ENCODE assay signal across 1 cellular context in genomic region chr1:211258756-211259595, GRCh38.
TF ChIP-seq lines count a peak whose summit lies in the region.

TSS of gene RCOR3 (plus strand) at chr1:211259366. CDS start at chr1:211259561, 195 bp downstream.

TF ChIP-seq in HepG2, 621 proteins besides CTCF, POLR2A, EP300 and RAD21 (continued from another document and continues in another):
- TF ChIP-seq ZBTB34 (CRISPR knock-in tag; IDR thresholded peaks at IDR 0.05) (peak; percentile 66; the same call in 1 of the 2 replicates), ZNF33B (CRISPR knock-in tag; IDR thresholded peaks at IDR 0.05) (peak; percentile 85), ZBTB14 (CRISPR knock-in tag; IDR thresholded peaks at IDR 0.05) (no peak), NFE2L2 (IDR thresholded peaks at IDR 0.05; ENCODE audit: low read length) (no peak), ZNF30 (CRISPR knock-in tag; IDR thresholded peaks at IDR 0.05) (peak; percentile 76; the same call in 1 of the 2 replicates), MTA3 (CRISPR knock-in tag; IDR thresholded peaks at IDR 0.05) (no peak), SNAI1 (CRISPR knock-in tag; IDR thresholded peaks at IDR 0.05; ENCODE audit: borderline replicate concordance) (peak; percentile 67; the same call in 1 of the 2 replicates), ATF7-NPFF (CRISPR knock-in tag; IDR thresholded peaks at IDR 0.05; ENCODE audit: low read depth) (peak; percentile 70; the same call in 1 of the 2 replicates), IRX3 (CRISPR knock-in tag; IDR thresholded peaks at IDR 0.05; ENCODE audit: borderline replicate concordance, low read depth) (no peak), ZBTB42 (CRISPR knock-in tag; IDR thresholded peaks at IDR 0.05) (no peak), ZNF576 (CRISPR knock-in tag; IDR thresholded peaks at IDR 0.05) (no peak), TP53 (CRISPR knock-in tag; conservative IDR thresholded peaks at IDR 0.05) (no peak), PAWR (CRISPR knock-in tag; IDR thresholded peaks at IDR 0.05; ENCODE audit: borderline replicate concordance) (0 out of 2 replicates have a peak, but pooled peaks have one; percentile 48), RFXANK (CRISPR knock-in tag; IDR thresholded peaks at IDR 0.05) (peak; percentile 26; the same call in 1 of the 2 replicates), ZBTB2 (CRISPR knock-in tag; IDR thresholded peaks at IDR 0.05; ENCODE audit: low read depth) (peak; percentile 100), TBL1XR1 (IDR thresholded peaks at IDR 0.05; ENCODE audit: borderline replicate concordance, low read length, partially characterized antibody) (no peak), ZFX (CRISPR knock-in tag; IDR thresholded peaks at IDR 0.05; ENCODE audit: low read depth) (peak; percentile 96), MTF2 (CRISPR knock-in tag; IDR thresholded peaks at IDR 0.05; ENCODE audit: borderline replicate concordance) (peak; percentile 84; the same call in 1 of the 2 replicates), ZNF703 (CRISPR knock-in tag; IDR thresholded peaks at IDR 0.05; ENCODE audit: borderline replicate concordance) (no peak), ZBTB25 (CRISPR knock-in tag; IDR thresholded peaks at IDR 0.05) (peak; percentile 100), PAXIP1 (CRISPR knock-in tag; conservative IDR thresholded peaks at IDR 0.05) (peak; percentile 63), ZNF772 (CRISPR knock-in tag; IDR thresholded peaks at IDR 0.05) (peak; percentile 90), MED1 (CRISPR knock-in tag; IDR thresholded peaks at IDR 0.05) (peak; percentile 82), MAF1 (CRISPR knock-in tag; IDR thresholded peaks at IDR 0.05; ENCODE audit: borderline replicate concordance) (no peak; the same call in 1 of the 2 replicates), NPAS2 (CRISPR knock-in tag; IDR thresholded peaks at IDR 0.05; ENCODE audit: borderline replicate concordance) (no peak), ZNF776 (CRISPR knock-in tag; IDR thresholded peaks at IDR 0.05) (peak; percentile 85), HMG20B (CRISPR knock-in tag; conservative IDR thresholded peaks at IDR 0.05) (peak; percentile 68), ZNF609 (CRISPR knock-in tag; IDR thresholded peaks at IDR 0.05; ENCODE audit: borderline replicate concordance) (no peak; the same call in 1 of the 2 replicates), KLF9 (CRISPR knock-in tag; IDR thresholded peaks at IDR 0.05; ENCODE audit: low read depth) (no peak), ISL2 (CRISPR knock-in tag; IDR thresholded peaks at IDR 0.05) (peak; percentile 40), MTF1 (CRISPR knock-in tag; IDR thresholded peaks at IDR 0.05) (peak; percentile 49; the same call in 1 of the 2 replicates), ZNF20 (CRISPR knock-in tag; IDR thresholded peaks at IDR 0.05) (peak; percentile 55; the same call in 1 of the 2 replicates), TFAP4 (IDR thresholded peaks at IDR 0.05; ENCODE audit: borderline replicate concordance, low read depth) (peak; percentile 57; the same call in 1 of the 2 replicates), NCOA1 (CRISPR knock-in tag; IDR thresholded peaks at IDR 0.05) (0 out of 2 replicates have a peak, but pooled peaks have one; percentile 22), CENPT (CRISPR knock-in tag; IDR thresholded peaks at IDR 0.05; ENCODE audit: low read depth) (no peak), ZSCAN20 (CRISPR knock-in tag; IDR thresholded peaks at IDR 0.05; ENCODE audit: borderline replicate concordance) (no peak), ZBTB20 (CRISPR knock-in tag; IDR thresholded peaks at IDR 0.05; ENCODE audit: borderline replicate concordance, low read depth) (no peak; the same call in 1 of the 2 replicates), ARNT (IDR thresholded peaks at IDR 0.05) (no peak), ZBED4 (CRISPR knock-in tag; IDR thresholded peaks at IDR 0.05; ENCODE audit: borderline replicate concordance) (peak; percentile 92; the same call in 1 of the 2 replicates), JDP2 (CRISPR knock-in tag; IDR thresholded peaks at IDR 0.05; ENCODE audit: borderline replicate concordance) (no peak; the same call in 1 of the 2 replicates)
